Comparison of ENCODE assay signal across 27 cellular contexts in genomic region chr2:41957431-41957830, GRCh38.
"Had no signal": no experiment of that assay in that cellular context is flagged by ENCODE, and none has a peak within 500 bp of the region (broad histone marks: within the 10 kb centered on the region; RNA-seq: fewer than 3 reads in every experiment).

No MANE protein-coding gene starts in this region.

- FAIRE-seq: islet of Langerhans, kidney had no signal

- H3K27ac Mint-ChIP-seq: immature natural killer cell; natural killer cell; progenitor cell of endocrine pancreas; stimulated activated effector memory CD8-positive, alpha-beta T cell treated with anti-CD3 and anti-CD28 coated beads, Interleukin-12 subunit alpha, Interleukin-12 subunit beta, amount 100 ng/mL, for 72 hours; stimulated activated naive CD8-positive, alpha-beta T cell treated with anti-CD3 and anti-CD28 coated beads, Interleukin-15, amount 100 ng/mL, for 72 hours; type B pancreatic cell had no signal

- H3K9me3 ChIP-seq: left lung, lower lobe of right lung, ovary, right atrium auricular region, tibial nerve, vagina had no signal

- H3K27me3 ChIP-seq: left lung, ovary, right atrium auricular region, tibial nerve, vagina had no signal

- H3K36me3 Mint-ChIP-seq: immature natural killer cell; naive B cell; natural killer cell; stimulated activated effector memory CD8-positive, alpha-beta T cell treated with anti-CD3 and anti-CD28 coated beads, Interleukin-12 subunit alpha, Interleukin-12 subunit beta, amount 100 ng/mL, for 72 hours; type B pancreatic cell had no signal

- DNase-seq: hypothalamus; immature natural killer cell; kidney; left colon; left lung; lower lobe of right lung; mammary epithelial cell; mesenchymal stem cell; naive B cell; natural killer cell; ovary; stimulated activated CD4-positive, alpha-beta T cell treated with anti-CD3 and anti-CD28 coated beads, Interleukin-12 subunit alpha, Interleukin-12 subunit beta, amount 100 ng/mL, for 4 hours; stimulated activated CD4-positive, alpha-beta T cell treated with anti-CD3 and anti-CD28 coated beads, Interleukin-15, amount 100 ng/mL, for 24 hours; stimulated activated CD4-positive, alpha-beta T cell treated with anti-CD3 and anti-CD28 coated beads, Interleukin-2, amount 100 ng/mL, for 24 hours; stimulated activated CD4-positive, alpha-beta T cell treated with anti-CD3 and anti-CD28 coated beads, Interleukin-4, amount 100 ng/mL, for 1 hour; stimulated activated naive CD4-positive, alpha-beta T cell treated with Interleukin-2 at 50 U/mL for 16 hours; stimulated activated naive CD8-positive, alpha-beta T cell treated with anti-CD3 and anti-CD28 coated beads, Interleukin-15, amount 100 ng/mL, for 72 hours; substantia nigra had no signal

- H3K4me3 Mint-ChIP-seq: immature natural killer cell; naive B cell; natural killer cell; stimulated activated effector memory CD8-positive, alpha-beta T cell treated with anti-CD3 and anti-CD28 coated beads, Interleukin-12 subunit alpha, Interleukin-12 subunit beta, amount 100 ng/mL, for 72 hours; stimulated activated naive CD8-positive, alpha-beta T cell treated with anti-CD3 and anti-CD28 coated beads, Interleukin-15, amount 100 ng/mL, for 72 hours; type B pancreatic cell had no signal

- H3K9me3 Mint-ChIP-seq: immature natural killer cell; natural killer cell; stimulated activated effector memory CD8-positive, alpha-beta T cell treated with anti-CD3 and anti-CD28 coated beads, Interleukin-12 subunit alpha, Interleukin-12 subunit beta, amount 100 ng/mL, for 72 hours; stimulated activated naive CD8-positive, alpha-beta T cell treated with anti-CD3 and anti-CD28 coated beads, Interleukin-15, amount 100 ng/mL, for 72 hours; type B pancreatic cell had no signal

- H3K4me1 ChIP-seq: left lung, lower lobe of right lung, vagina had no signal

- H3K27ac ChIP-seq: left lung, lower lobe of right lung, ovary, right atrium auricular region, skin epidermis, tibial nerve, vagina had no signal

- ATAC-seq: left colon; left lung; lower lobe of right lung; natural killer cell; sciatic nerve; stimulated activated effector memory CD8-positive, alpha-beta T cell treated with anti-CD3 and anti-CD28 coated beads, Interleukin-12 subunit alpha, Interleukin-12 subunit beta, amount 100 ng/mL, for 72 hours; stimulated activated naive CD8-positive, alpha-beta T cell treated with anti-CD3 and anti-CD28 coated beads, Interleukin-15, amount 100 ng/mL, for 72 hours had no signal

- H3K36me3 ChIP-seq: left lung, lower lobe of right lung, ovary, right atrium auricular region, tibial nerve, vagina had no signal

- H3K4me3 ChIP-seq: left lung, lower lobe of right lung, ovary, right atrium auricular region, skin epidermis, tibial nerve, vagina had no signal
